10 cellular contexts compared by ENCODE assay signal in genomic region chr5:139461698-139462097, GRCh38. TPM values are rescaled to one million over a fixed set of nuclear protein-coding genes. Genes with fewer than 3 reads are reported as not detected.
DNase-seq lines count a peak whose midpoint lies in the region; ATAC-seq, FAIRE-seq and TF ChIP-seq lines count a peak whose summit lies in the region.
"Had no signal": no experiment of that assay in that cellular context is flagged by ENCODE, and none has a peak within 500 bp of the region (broad histone marks: within the 10 kb centered on the region; RNA-seq: fewer than 3 reads in every experiment).

No MANE protein-coding gene starts in this region.

- no peak for FAIRE-seq in kidney (lab: Jason Lieb, UNC)

- WGBS in body of pancreas, 2 donors, result 80% methylated on average over 1 to 5 of the region's 5 CpGs

- peak; percentile 80 for DNase-seq in LHCN-M2 (ENCODE audit: low read depth)
- DNase-seq in body of pancreas, result no peak
- DNase-seq in kidney, result no peak
- no peak for DNase-seq in thoracic aorta (ENCODE audit: low spot score)
- no peak for DNase-seq in head of caudate nucleus
- no peak for DNase-seq in DMS79 (lab: John Stamatoyannopoulos, UW)
- no peak for DNase-seq in NCI-H69 (lab: John Stamatoyannopoulos, UW)
- DNase-seq: activated CD8-positive, alpha-beta memory T cell treated with anti-CD3 and anti-CD28 coated beads for 24 hours; NCI-H1694 treated with DMSO at 0.1 percent for 48 hours; occipital lobe had no signal

- H3K4me1 ChIP-seq in body of pancreas (peaks cover 8% of the 10 kb centered on the region), kidney (ENCODE audit: control insufficient read depth in 1 of 2, insufficient read depth in 1 of 2, low read depth in 1 of 2, low read length in 2 of 2) (no peaks in the 10 kb centered on the region), thoracic aorta (ENCODE audit: control insufficient read depth in 1 of 2, low read depth in 2 of 2) (peaks cover 0 to 5% of the 10 kb centered on the region in 2 donors)

- H3K4me3 ChIP-seq in body of pancreas (no peak overlapping the region), kidney (ENCODE audit: low read length in 2 of 2) (peak overlapping the region; percentile 34 to 38), thoracic aorta (peak overlapping the region; percentile 12)

- H3K27me3 ChIP-seq in body of pancreas, result no peaks in the 10 kb centered on the region
- no peaks in the 10 kb centered on the region for H3K27me3 ChIP-seq in thoracic aorta (replicated peaks; ENCODE audit: insufficient read depth)

- no peak overlapping the region for H3K27ac ChIP-seq in body of pancreas
- H3K27ac ChIP-seq in kidney (ENCODE audit: low read depth in 2 of 2, low read length in 2 of 2), result peak overlapping the region in 1 of 2 donors; percentile 59
- H3K27ac ChIP-seq in thoracic aorta, result peak overlapping the region in 1 of 2 donors; percentile 25

- TF ChIP-seq CTCF in body of pancreas (IDR thresholded peaks at IDR 0.05) (no peak), kidney (IDR thresholded peaks at IDR 0.05; ENCODE audit: borderline replicate concordance, extremely low read depth, insufficient read depth) (no peak), thoracic aorta (IDR thresholded peaks at IDR 0.05) (no peak)

- no peak for TF ChIP-seq POLR2A in body of pancreas (IDR thresholded peaks at IDR 0.05)

- H3K9ac ChIP-seq in kidney (ENCODE audit: low read length in 2 of 2), result peak overlapping the region in 1 of 2 donors; percentile 12

- no peaks in the 10 kb centered on the region for H3K9me3 ChIP-seq in body of pancreas
- H3K9me3 ChIP-seq in kidney (ENCODE audit: control insufficient read depth in 1 of 2, low read length in 2 of 2), result no peaks in the 10 kb centered on the region
- no peaks in the 10 kb centered on the region for H3K9me3 ChIP-seq in thoracic aorta

- H3K36me3 ChIP-seq in body of pancreas (replicated peaks in 1 of 2; ENCODE audit: insufficient read depth in 1 of 2, low read depth in 2 of 2) (no peaks in the 10 kb centered on the region), kidney (ENCODE audit: control insufficient read depth in 1 of 2, insufficient read depth in 2 of 2, low read length in 2 of 2) (no peaks in the 10 kb centered on the region), thoracic aorta (no peaks in the 10 kb centered on the region)

- ATAC-seq in body of pancreas, result peak; percentile 33
- ATAC-seq in thoracic aorta (ENCODE audit: insufficient number of reproducible peaks, low FRiP score, low read depth), result no peak

- intact Hi-C loops in body of pancreas (cut with DNase I) (no loop called here), kidney (cut with DNase I) (no loop called here), head of caudate nucleus (cut with DNase I) (no loop called here)

RNA-seq across cellular contexts. Expression of gene ECSCR, which starts 0.8 kb away (rescaled TPM):
- 0.19 and 0.40 TPM in 2 replicates for total RNA-seq in LHCN-M2 (2014; rRNA removed)
- 1.9 TPM for polyA plus RNA-seq in LHCN-M2 (2012)
- 1 to 10 TPM; 2.6 to 6.2 TPM for total RNA-seq in body of pancreas
- 34.9 TPM for total RNA-seq in kidney
- 31.9 TPM for polyA plus RNA-seq in kidney (ENCODE audit: insufficient read depth, low read depth, low replicate concordance)
- 10 to 100 TPM; 27.1 to 35.6 TPM for total RNA-seq in thoracic aorta

RNA-seq across cellular contexts. Expression of gene SMIM33, which starts 9.1 kb away (rescaled TPM):
- total RNA-seq in LHCN-M2 (2014; rRNA removed) (not detected in 2 replicates), body of pancreas (not detected), kidney (0.13 TPM), thoracic aorta (not detected)
- polyA plus RNA-seq in LHCN-M2 (2012), result not detected
- not detected for polyA plus RNA-seq in kidney (ENCODE audit: insufficient read depth, low read depth, low replicate concordance)
- total RNA-seq: occipital lobe had no signal

RNA-seq across cellular contexts. Expression of gene STING1, which starts 20.9 kb away (rescaled TPM):
- 79.2 and 92.7 TPM in 2 replicates for total RNA-seq in LHCN-M2 (2014; rRNA removed)
- 108 TPM for polyA plus RNA-seq in LHCN-M2 (2012)
- 10 to 100 TPM in 1 of 2 donors, 1 to 10 TPM in 1; 6.7 to 24.4 TPM for total RNA-seq in body of pancreas
- 109 TPM for total RNA-seq in kidney
- polyA plus RNA-seq in kidney (ENCODE audit: insufficient read depth, low read depth, low replicate concordance), result 29.8 TPM
- 100 to 1,000 TPM; 100 to 202 TPM for total RNA-seq in thoracic aorta

RNA-seq across cellular contexts. Expression of gene DNAJC18, which starts 22.4 kb away (rescaled TPM):
- total RNA-seq in LHCN-M2 (2014; rRNA removed) (10.9 and 13.5 TPM in 2 replicates), body of pancreas (1 to 10 TPM; 1.6 to 3.0 TPM), kidney (13.7 TPM), thoracic aorta (10 to 100 TPM in 1 of 2 donors, 1 to 10 TPM in 1; 6.9 to 16.7 TPM)
- 14.8 TPM for polyA plus RNA-seq in LHCN-M2 (2012)
- polyA plus RNA-seq in kidney (ENCODE audit: insufficient read depth, low read depth, low replicate concordance), result 3.9 TPM

RNA-seq across cellular contexts. Expression of gene SPATA24, which starts 57.8 kb away (rescaled TPM):
- total RNA-seq in LHCN-M2 (2014; rRNA removed), result 3.7 and 4.1 TPM in 2 replicates
- 8.0 TPM for polyA plus RNA-seq in LHCN-M2 (2012)
- total RNA-seq in body of pancreas, result 10 to 100 TPM in 1 of 2 donors, not detected in 1; 18.9 TPM
- total RNA-seq in kidney, result 6.8 TPM
- 21.6 TPM for polyA plus RNA-seq in kidney (ENCODE audit: insufficient read depth, low read depth, low replicate concordance)
- total RNA-seq in thoracic aorta, result 10 to 100 TPM in 1 of 2 donors, 1 to 10 TPM in 1; 1.2 to 11.6 TPM

Comparison
In these comparisons a context has a peak if more than half of its experiments do, and no peak if none do; other contexts are left out.
1. H3K4me3 ChIP-seq: peak in kidney (2 of 2) and thoracic aorta (single experiment); none in body of pancreas (0 of 2).